In genomic region chr2:36450466-36451196, GRCh38 we compare ENCODE assay signal across 1 cellular context.
TF ChIP-seq lines count a peak whose summit lies in the region.

No MANE protein-coding gene starts in this region.

TF ChIP-seq in SK-N-SH, 30 proteins besides CTCF, POLR2A, EP300 and RAD21 (continued from another document):
- no peak for TF ChIP-seq IRF3 (IDR thresholded peaks at IDR 0.05; ENCODE audit: low read depth, low read length)
- peak; percentile 92 for TF ChIP-seq NFIC (IDR thresholded peaks at IDR 0.05; ENCODE audit: borderline replicate concordance)
